1 cellular context compared by ENCODE assay signal in genomic region chr19:58386576-58387337, GRCh38.
A peak's percentile ranks its signal among the peaks of the same experiment; 100 is the strongest.
TF ChIP-seq lines count a peak whose summit lies in the region.

RPS5 (plus strand) TSS chr19:58387269; CDS start chr19:58388138, 869 bp downstream.

TF ChIP-seq in K562, 482 proteins besides CTCF, POLR2A, EP300 and RAD21 (continued from another document and continues in another):
- TF ChIP-seq ZNF449 (CRISPR knock-in tag; IDR thresholded peaks at IDR 0.05): no peak
- TF ChIP-seq RNF2 (IDR thresholded peaks at IDR 0.05): peak; percentile 60; the same call in 1 of the 2 replicates
- no peak for TF ChIP-seq ILK (tag; IDR thresholded peaks at IDR 0.05; ENCODE audit: borderline replicate concordance, low read depth)
- no peak for TF ChIP-seq ATF2 (CRISPR knock-in tag; IDR thresholded peaks at IDR 0.05)
- peak; percentile 91 for TF ChIP-seq ZNF511 (CRISPR knock-in tag; IDR thresholded peaks at IDR 0.05)
- TF ChIP-seq RHOXF2B (CRISPR knock-in tag; conservative IDR thresholded peaks at IDR 0.05): no peak
- peak in 1 of 2 experiments; percentile 33; a peak in 1 of 4 replicates for TF ChIP-seq KDM4B (IDR thresholded peaks at IDR 0.05; ENCODE audit: borderline replicate concordance in 2 of 2, low read depth in 1 of 2)
- TF ChIP-seq TFAP4 (CRISPR knock-in tag; IDR thresholded peaks at IDR 0.05; ENCODE audit: borderline replicate concordance): peak; percentile 71
- no peak for TF ChIP-seq AFF1 (IDR thresholded peaks at IDR 0.05; ENCODE audit: low read depth in 1 of 2, partially characterized antibody in 2 of 2)
- TF ChIP-seq GATAD2A (IDR thresholded peaks at IDR 0.05): no peak
- no peak for TF ChIP-seq CHCHD3 (CRISPR knock-in tag; IDR thresholded peaks at IDR 0.05)
- no peak; the same call in 1 of the 2 replicates for TF ChIP-seq CREB3 (tag; conservative IDR thresholded peaks at IDR 0.05; ENCODE audit: low read depth)
- TF ChIP-seq TEAD2 (tag; IDR thresholded peaks at IDR 0.05): no peak
- no peak for TF ChIP-seq HNRNPK (IDR thresholded peaks at IDR 0.05; ENCODE audit: low read depth, low read length, poor library complexity, severe bottlenecking)
- peak; percentile 22; the same call in 1 of the 2 replicates for TF ChIP-seq MEF2A (IDR thresholded peaks at IDR 0.05; ENCODE audit: control insufficient read depth, low read depth, low read length)
- no peak for TF ChIP-seq ZBTB5 (IDR thresholded peaks at IDR 0.05)
- no peak for TF ChIP-seq NCOA4 (IDR thresholded peaks at IDR 0.05; ENCODE audit: partially characterized antibody)
- no peak for TF ChIP-seq MCM3 (IDR thresholded peaks at IDR 0.05)
- TF ChIP-seq ZZZ3 (IDR thresholded peaks at IDR 0.05): no peak
- TF ChIP-seq E2F6 (IDR thresholded peaks at IDR 0.05; ENCODE audit: borderline replicate concordance in 1 of 2, extremely low read depth in 1 of 2, insufficient read depth in 1 of 2, insufficient read length in 1 of 2, low read depth in 1 of 2, low read length in 1 of 2, poor library complexity in 1 of 2, severe bottlenecking in 1 of 2): peak; percentile 84 to 85
- no peak for TF ChIP-seq ZBTB26 (CRISPR knock-in tag; IDR thresholded peaks at IDR 0.05)
- peak; percentile 97 for TF ChIP-seq TAF9B (IDR thresholded peaks at IDR 0.05; ENCODE audit: partially characterized antibody)
- TF ChIP-seq ZBED1 (IDR thresholded peaks at IDR 0.05): no peak
- no peak for TF ChIP-seq CBX5 (IDR thresholded peaks at IDR 0.05; ENCODE audit: borderline replicate concordance, low read depth)
- no peak for TF ChIP-seq ZBTB34 (CRISPR knock-in tag; IDR thresholded peaks at IDR 0.05)
- no peak for TF ChIP-seq NFE2L1 (tag; IDR thresholded peaks at IDR 0.05; ENCODE audit: borderline replicate concordance, low read depth)
- TF ChIP-seq PML (IDR thresholded peaks at IDR 0.05; ENCODE audit: low read length): peak; percentile 61
- TF ChIP-seq CCNT2 (IDR thresholded peaks at IDR 0.05; ENCODE audit: borderline replicate concordance, extremely low read depth, insufficient read length, low read depth, low read length): peak; percentile 64
- peak; percentile 81 for TF ChIP-seq MEIS2 (IDR thresholded peaks at IDR 0.05; ENCODE audit: partially characterized antibody)
- 0 out of 2 replicates have a peak, but pooled peaks have one; percentile 4 for TF ChIP-seq ETV1 (tag; conservative IDR thresholded peaks at IDR 0.05; ENCODE audit: low read depth)
- TF ChIP-seq MTF1 (CRISPR knock-in tag; IDR thresholded peaks at IDR 0.05; ENCODE audit: borderline replicate concordance): no peak
- TF ChIP-seq GMEB1 (CRISPR knock-in tag; IDR thresholded peaks at IDR 0.05): peak; percentile 95
- no peak for TF ChIP-seq PCBP2 (IDR thresholded peaks at IDR 0.05; ENCODE audit: low read depth, low read length, poor library complexity, severe bottlenecking)
- no peak for TF ChIP-seq ZNF121 (CRISPR knock-in tag; conservative IDR thresholded peaks at IDR 0.05)
- TF ChIP-seq PRPF4 (IDR thresholded peaks at IDR 0.05; ENCODE audit: insufficient read depth, low read depth, low read length, poor library complexity, severe bottlenecking): peak; percentile 23
- no peak; the same call in 1 of the 2 replicates for TF ChIP-seq PHF21A (IDR thresholded peaks at IDR 0.05; ENCODE audit: borderline replicate concordance, low read depth)
- TF ChIP-seq THRB (CRISPR knock-in tag; conservative IDR thresholded peaks at IDR 0.05): no peak
- TF ChIP-seq SMARCE1 (IDR thresholded peaks at IDR 0.05): no peak
- TF ChIP-seq SMARCB1 (IDR thresholded peaks at IDR 0.05; ENCODE audit: insufficient read length, low read depth): no peak
- peak; percentile 70 for TF ChIP-seq ZBTB12 (CRISPR knock-in tag; IDR thresholded peaks at IDR 0.05)
- TF ChIP-seq ARID2 (IDR thresholded peaks at IDR 0.05): 0 out of 2 replicates have a peak, but pooled peaks have one; percentile 42
